In the genomic region with DNA sequence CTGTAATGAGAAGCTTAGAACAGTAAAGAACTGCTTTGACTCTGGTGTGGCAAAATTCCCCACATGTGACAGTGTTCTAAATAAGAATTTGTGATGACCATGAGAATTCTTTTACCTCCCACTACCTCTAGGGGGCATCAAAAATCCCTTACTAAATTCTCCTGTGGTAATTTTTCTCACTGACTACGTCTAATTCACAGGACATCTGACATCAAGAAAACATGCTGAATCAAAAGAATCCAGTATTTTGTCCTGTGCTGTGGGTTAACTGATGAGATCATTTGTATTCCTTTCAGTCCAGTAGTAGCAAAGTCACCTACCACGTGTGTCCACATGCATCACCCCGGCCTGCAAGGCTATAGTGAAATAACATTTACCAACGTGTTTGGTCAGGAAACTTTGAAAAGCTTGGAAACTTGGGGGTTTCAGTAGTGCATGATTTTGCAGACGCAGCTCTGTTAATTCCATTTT, we compare ENCODE assay signal across 7 cellular contexts.
DNase-seq lines count a peak whose midpoint lies in the region; ATAC-seq and TF ChIP-seq lines count a peak whose summit lies in the region.

No MANE protein-coding gene starts in this region.

- DNase-seq in G401 (ENCODE audit: low spot score) (peak; percentile 51), HCT116 (ENCODE audit: low read depth, low spot score) (peak; percentile 36), PC-9 (no peak), epidermal melanocyte (ENCODE audit: insufficient read length, low spot score) (peak; percentile 63), nephron progenitor cell (no peak), ureter (ENCODE audit: low spot score) (no peak)
- DNase-seq in activated naive CD4-positive, alpha-beta T cell treated with anti-CD3 and anti-CD28 coated beads, Interleukin-2, amount 10 ng/mL, durations not matched to agents 7 days and 5 days = no peak

- CTCF ChIA-PET in HCT116 (lab: Charles Lee) = interaction anchor here (0.7 to 2.6 kb wide), 7 partner anchors 10 to 228 kb away, joined by 3 to 12 read pairs (median 4); no protein-coding TSS in a partner anchor
- CTCF ChIA-PET in PC-9 (lab: Charles Lee) = no interaction called here
- CTCF ChIA-PET in activated naive CD4-positive, alpha-beta T cell treated with anti-CD3 and anti-CD28 coated beads, Interleukin-2, amount 10 ng/mL, durations not matched to agents 7 days and 5 days (lab: Charles Lee) = interaction anchor here (0.6 to 3.5 kb wide), 15 partner anchors 9 to 89 kb away, joined by 3 to 43 read pairs (median 4); no protein-coding TSS in a partner anchor

- no peaks in the 10 kb centered on the region for H3K9me3 ChIP-seq in HCT116 (ENCODE audit: control insufficient read depth in 1 of 2, insufficient read depth in 1 of 2, low read depth in 1 of 2, low read length in 2 of 2)
- no peaks in the 10 kb centered on the region for H3K9me3 ChIP-seq in PC-9 (ENCODE audit: insufficient read depth, low read depth)

- BruUV-seq in HCT116 (replicated peaks; lab: Mats Ljungman, UMichigan) (no TSS peak), PC-9 (replicated peaks; lab: Mats Ljungman, UMichigan) (no TSS peak)

- TF ChIP-seq RAD21 in HCT116 (IDR thresholded peaks at IDR 0.05; ENCODE audit: low read depth) = peak; percentile 58

- H3K4me3 ChIP-seq in HCT116 (replicated peaks in 1 of 2; ENCODE audit: low read depth in 1 of 2, low read length in 2 of 2) (no peak overlapping the region), PC-9 (no peak overlapping the region)

- RAD21 ChIA-PET in HCT116 (lab: Charles Lee; ENCODE audit: low non-redundant PET in 1 of 2, low total read pairs in 2 of 2, uncharacterized antibody in 2 of 2, unreplicated experiment in 2 of 2) = no interaction called here

- H4K20me1 ChIP-seq in HCT116 (ENCODE audit: insufficient read depth) = no peaks in the 10 kb centered on the region
- no peaks in the 10 kb centered on the region for H4K20me1 ChIP-seq in PC-9 (ENCODE audit: insufficient read depth)

- H3K4me3 Mint-ChIP-seq in nephron progenitor cell = no peak overlapping the region
- H3K4me3 Mint-ChIP-seq in activated naive CD4-positive, alpha-beta T cell treated with anti-CD3 and anti-CD28 coated beads, Interleukin-2, amount 10 ng/mL, durations not matched to agents 7 days and 5 days = no peak overlapping the region

- H2AFZ ChIP-seq in HCT116 (ENCODE audit: low read depth, low read length, poor library complexity, severe bottlenecking) = no peak overlapping the region
- H2AFZ ChIP-seq in PC-9 = no peak overlapping the region

- no peak overlapping the region for H3K4me2 ChIP-seq in HCT116 (ENCODE audit: low read length)
- no peak overlapping the region for H3K4me2 ChIP-seq in PC-9

- H3K4me1 ChIP-seq in HCT116 (ENCODE audit: control insufficient read depth in 1 of 2, insufficient read depth in 2 of 2, low read length in 2 of 2) (no peaks in the 10 kb centered on the region), PC-9 (replicated peaks; ENCODE audit: insufficient read depth) (no peaks in the 10 kb centered on the region)

- no peak for TF ChIP-seq POLR2A in HCT116 (IDR thresholded peaks at IDR 0.05; ENCODE audit: borderline replicate concordance, extremely low read depth, insufficient read depth, insufficient read length)

- H3K4me1 Mint-ChIP-seq in nephron progenitor cell = peaks cover 16% of the 10 kb centered on the region
- no peaks in the 10 kb centered on the region for H3K4me1 Mint-ChIP-seq in activated naive CD4-positive, alpha-beta T cell treated with anti-CD3 and anti-CD28 coated beads, Interleukin-2, amount 10 ng/mL, durations not matched to agents 7 days and 5 days

- H3F3A ChIP-seq in PC-9 (ENCODE audit: insufficient read depth, low read depth) = no peaks in the 10 kb centered on the region

- H3K79me2 ChIP-seq in HCT116 (ENCODE audit: insufficient read depth, low read length) = no peaks in the 10 kb centered on the region
- no peaks in the 10 kb centered on the region for H3K79me2 ChIP-seq in PC-9 (ENCODE audit: low read depth)

- peak; percentile 82 for ATAC-seq in HCT116

- TF ChIP-seq CTCF in HCT116 (IDR thresholded peaks at IDR 0.05 in 2 of 3, conservative IDR thresholded peaks at IDR 0.05 in 1 of 3; ENCODE audit: borderline replicate concordance in 1 of 3, insufficient read depth in 1 of 3, low read depth in 2 of 3, low read length in 2 of 3) (peak; percentile 55 to 94 (median 83); a peak in 5 of 6 replicates), PC-9 (conservative IDR thresholded peaks at IDR 0.05) (peak; percentile 72), nephron progenitor cell (IDR thresholded peaks at IDR 0.05) (peak; percentile 69)

- POLR2A ChIA-PET in HCT116 (lab: Charles Lee) (interaction anchor here (0.7 kb wide), 1 partner anchor 63 kb away, joined by 3 read pairs; no protein-coding TSS in a partner anchor), PC-9 (lab: Charles Lee; ENCODE audit: unreplicated experiment) (no interaction called here)

- no peak overlapping the region for H3K27ac Mint-ChIP-seq in nephron progenitor cell
- H3K27ac Mint-ChIP-seq in activated naive CD4-positive, alpha-beta T cell treated with anti-CD3 and anti-CD28 coated beads, Interleukin-2, amount 10 ng/mL, durations not matched to agents 7 days and 5 days = no peak overlapping the region

- H3K27me3 Mint-ChIP-seq in nephron progenitor cell (ENCODE audit: low read depth, poor library complexity) = no peaks in the 10 kb centered on the region
- H3K27me3 Mint-ChIP-seq in activated naive CD4-positive, alpha-beta T cell treated with anti-CD3 and anti-CD28 coated beads, Interleukin-2, amount 10 ng/mL, durations not matched to agents 7 days and 5 days = no peaks in the 10 kb centered on the region

- in situ Hi-C loops in G401 (cut with HindIII; ENCODE audit: low sequenced_read_pairs) = no loop called here

- H3K27ac ChIP-seq in HCT116 (ENCODE audit: low read depth, low read length) = no peak overlapping the region
- H3K27ac ChIP-seq in PC-9 = no peak overlapping the region

- H3K27me3 ChIP-seq in HCT116 (ENCODE audit: insufficient read depth, low read length) (no peaks in the 10 kb centered on the region), PC-9 (ENCODE audit: insufficient read depth, low read depth) (no peaks in the 10 kb centered on the region)

- no peaks in the 10 kb centered on the region for H3K9me3 Mint-ChIP-seq in nephron progenitor cell
- no peaks in the 10 kb centered on the region for H3K9me3 Mint-ChIP-seq in activated naive CD4-positive, alpha-beta T cell treated with anti-CD3 and anti-CD28 coated beads, Interleukin-2, amount 10 ng/mL, durations not matched to agents 7 days and 5 days

- H3K9me2 ChIP-seq in HCT116 (ENCODE audit: insufficient read depth) (no peaks in the 10 kb centered on the region), PC-9 (ENCODE audit: insufficient read depth) (no peaks in the 10 kb centered on the region)

- H3K36me3 ChIP-seq in HCT116 (ENCODE audit: control insufficient read depth in 1 of 2, insufficient read depth in 2 of 2, low read length in 2 of 2) (no peaks in the 10 kb centered on the region), PC-9 (ENCODE audit: low read depth) (no peaks in the 10 kb centered on the region)

- peaks cover 50% of the 10 kb centered on the region for H3K36me3 Mint-ChIP-seq in nephron progenitor cell (ENCODE audit: low read depth)
- H3K36me3 Mint-ChIP-seq in activated naive CD4-positive, alpha-beta T cell treated with anti-CD3 and anti-CD28 coated beads, Interleukin-2, amount 10 ng/mL, durations not matched to agents 7 days and 5 days = peaks cover 13% of the 10 kb centered on the region

- intact Hi-C loops in HCT116 (cut with micrococcal nuclease) = no loop called here
- intact Hi-C loops in PC-9 (cut with micrococcal nuclease; ENCODE audit: unreplicated experiment) = no loop called here

- H3K9ac ChIP-seq in HCT116 (ENCODE audit: low read length) = no peak overlapping the region

TF ChIP-seq in HCT116, 20 proteins besides CTCF, POLR2A, EP300 and RAD21 (continues in another document):
- TF ChIP-seq CEBPB (IDR thresholded peaks at IDR 0.05; ENCODE audit: low read depth) = no peak
- no peak for TF ChIP-seq EGR1 (IDR thresholded peaks at IDR 0.05; ENCODE audit: low read depth)
- TF ChIP-seq, protein P1, sequence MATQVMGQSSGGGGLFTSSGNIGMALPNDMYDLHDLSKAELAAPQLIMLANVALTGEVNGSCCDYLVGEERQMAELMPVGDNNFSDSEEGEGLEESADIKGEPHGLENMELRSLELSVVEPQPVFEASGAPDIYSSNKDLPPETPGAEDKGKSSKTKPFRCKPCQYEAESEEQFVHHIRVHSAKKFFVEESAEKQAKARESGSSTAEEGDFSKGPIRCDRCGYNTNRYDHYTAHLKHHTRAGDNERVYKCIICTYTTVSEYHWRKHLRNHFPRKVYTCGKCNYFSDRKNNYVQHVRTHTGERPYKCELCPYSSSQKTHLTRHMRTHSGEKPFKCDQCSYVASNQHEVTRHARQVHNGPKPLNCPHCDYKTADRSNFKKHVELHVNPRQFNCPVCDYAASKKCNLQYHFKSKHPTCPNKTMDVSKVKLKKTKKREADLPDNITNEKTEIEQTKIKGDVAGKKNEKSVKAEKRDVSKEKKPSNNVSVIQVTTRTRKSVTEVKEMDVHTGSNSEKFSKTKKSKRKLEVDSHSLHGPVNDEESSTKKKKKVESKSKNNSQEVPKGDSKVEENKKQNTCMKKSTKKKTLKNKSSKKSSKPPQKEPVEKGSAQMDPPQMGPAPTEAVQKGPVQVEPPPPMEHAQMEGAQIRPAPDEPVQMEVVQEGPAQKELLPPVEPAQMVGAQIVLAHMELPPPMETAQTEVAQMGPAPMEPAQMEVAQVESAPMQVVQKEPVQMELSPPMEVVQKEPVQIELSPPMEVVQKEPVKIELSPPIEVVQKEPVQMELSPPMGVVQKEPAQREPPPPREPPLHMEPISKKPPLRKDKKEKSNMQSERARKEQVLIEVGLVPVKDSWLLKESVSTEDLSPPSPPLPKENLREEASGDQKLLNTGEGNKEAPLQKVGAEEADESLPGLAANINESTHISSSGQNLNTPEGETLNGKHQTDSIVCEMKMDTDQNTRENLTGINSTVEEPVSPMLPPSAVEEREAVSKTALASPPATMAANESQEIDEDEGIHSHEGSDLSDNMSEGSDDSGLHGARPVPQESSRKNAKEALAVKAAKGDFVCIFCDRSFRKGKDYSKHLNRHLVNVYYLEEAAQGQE (IDR thresholded peaks at IDR 0.05; ENCODE audit: low read depth) = no peak
- no peak for TF ChIP-seq CBX3 (IDR thresholded peaks at IDR 0.05; ENCODE audit: low read depth)

Comparison
In these comparisons a context has a peak if more than half of its experiments do, and no peak if none do; other contexts are left out.
1. DNase-seq: peak in G401 (single experiment), HCT116 (single experiment) and epidermal melanocyte (single experiment); none in PC-9 (0 of 2), nephron progenitor cell (single experiment), ureter (single experiment) and activated naive CD4-positive, alpha-beta T cell treated with anti-CD3 and anti-CD28 coated beads, Interleukin-2, amount 10 ng/mL, durations not matched to agents 7 days and 5 days (single experiment).
2. Peak in every context shown above with its lines, with median percentiles within 50 percentile points of each other: CTCF ChIP-seq.